In the genomic region with DNA sequence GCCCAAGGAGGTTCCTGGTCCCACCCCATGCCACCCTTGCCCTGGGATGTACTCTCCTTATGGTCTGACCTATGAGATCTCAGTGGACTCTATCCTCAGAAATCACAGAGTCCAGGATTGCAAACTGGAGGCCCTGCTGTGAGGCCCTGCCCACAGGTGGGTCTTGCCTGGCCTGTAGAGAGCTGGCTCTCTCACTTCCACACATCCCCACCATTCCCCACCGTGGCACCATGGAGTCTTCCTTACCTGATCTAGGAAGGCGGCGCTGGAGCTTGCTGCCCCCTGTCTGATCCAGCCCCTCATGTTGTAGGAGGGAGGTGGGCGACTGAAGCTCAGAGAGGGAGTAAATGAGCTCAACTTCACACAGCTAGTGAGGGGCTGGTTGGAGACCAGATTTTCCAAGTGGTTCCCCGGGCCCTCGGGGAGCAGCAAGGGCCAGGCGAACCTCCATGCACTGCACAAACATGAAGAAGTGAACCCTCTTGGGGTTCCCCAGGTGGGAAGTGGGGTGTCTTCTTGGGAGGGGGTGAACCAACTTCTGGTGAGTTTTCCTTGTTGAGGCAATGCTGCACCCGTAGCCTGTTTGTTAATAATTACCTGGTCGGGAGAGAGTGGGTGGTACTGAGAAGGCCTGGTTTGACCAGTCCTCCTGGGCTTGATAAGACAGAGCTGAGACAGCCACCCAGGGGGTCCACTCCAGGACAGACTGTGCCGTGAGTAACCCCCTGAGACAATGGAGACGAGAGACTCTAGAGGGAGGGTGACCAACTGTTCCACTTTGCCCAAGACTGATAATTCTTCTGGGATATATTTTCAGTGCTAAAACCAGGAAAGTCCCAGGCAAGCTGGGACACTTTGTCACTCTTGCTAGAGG, we compare ENCODE assay signal across 27 cellular contexts. TPM values are rescaled to one million over a fixed set of nuclear protein-coding genes. Genes with fewer than 3 reads are reported as not detected.
DNase-seq lines count a peak whose midpoint lies in the region; ATAC-seq, FAIRE-seq and TF ChIP-seq lines count a peak whose summit lies in the region.
"Had no signal": no experiment of that assay in that cellular context is flagged by ENCODE, and none has a peak within 500 bp of the region (broad histone marks: within the 10 kb centered on the region; RNA-seq: fewer than 3 reads in every experiment).

A gene with protein sequence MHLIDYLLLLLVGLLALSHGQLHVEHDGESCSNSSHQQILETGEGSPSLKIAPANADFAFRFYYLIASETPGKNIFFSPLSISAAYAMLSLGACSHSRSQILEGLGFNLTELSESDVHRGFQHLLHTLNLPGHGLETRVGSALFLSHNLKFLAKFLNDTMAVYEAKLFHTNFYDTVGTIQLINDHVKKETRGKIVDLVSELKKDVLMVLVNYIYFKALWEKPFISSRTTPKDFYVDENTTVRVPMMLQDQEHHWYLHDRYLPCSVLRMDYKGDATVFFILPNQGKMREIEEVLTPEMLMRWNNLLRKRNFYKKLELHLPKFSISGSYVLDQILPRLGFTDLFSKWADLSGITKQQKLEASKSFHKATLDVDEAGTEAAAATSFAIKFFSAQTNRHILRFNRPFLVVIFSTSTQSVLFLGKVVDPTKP (plus strand): TSS at position 661 of the 874 bp plus-strand sequence. CDS start 2,041 bp downstream, outside the sequence.

- H2BK12ac ChIP-seq in neuronal stem cell (ENCODE audit: low read length) = no peak within 1 kb of the TSS

- H4K8ac ChIP-seq in neuronal stem cell (ENCODE audit: low read depth, low read length) = no peak within 1 kb of the TSS

- no peak within 1 kb of the TSS for H3K18ac ChIP-seq in neuronal stem cell (ENCODE audit: low read length)

- no peak for TF ChIP-seq POLR2A in tibial nerve (IDR thresholded peaks at IDR 0.05)

- no peak within 1 kb of the TSS for H3K4me3 ChIP-seq in neuronal stem cell (ENCODE audit: low read length in 2 of 2)
- no peak within 1 kb of the TSS for H3K4me3 ChIP-seq in small intestine (ENCODE audit: low read depth in 1 of 2, low read length in 2 of 2)
- no peak within 1 kb of the TSS for H3K4me3 ChIP-seq in tibial nerve
- H3K4me3 ChIP-seq: GM23338, PC-9 had no signal

- WGBS in neuronal stem cell (ENCODE audit: extremely low coverage in 2 of 2, insufficient read length in 2 of 2, insufficient replicate concordance in 1 of 2), 2 donors = no CpG with 5 or more reads among the region's 11 CpGs
- WGBS in small intestine, 3 donors = 66 to 79% (median 67%) methylated on average over 11 of the region's 11 CpGs
- 88 to 91% methylated on average over 11 of the region's 11 CpGs for WGBS in tibial nerve, 2 donors

- TF ChIP-seq CTCF in tibial nerve (IDR thresholded peaks at IDR 0.05) = no peak

- FAIRE-seq in small intestine (lab: Jason Lieb, UNC) = no peak
- FAIRE-seq: A204.1, G401.6, GM18507, HTR-8/SVneo had no signal

- no peak within 1 kb of the TSS for H2AFZ ChIP-seq in neuronal stem cell (ENCODE audit: low read length)
- H2AFZ ChIP-seq: GM23338, PC-9 had no signal

- no peaks in the 10 kb centered on the region for H3K36me3 ChIP-seq in neuronal stem cell (replicated peaks in 1 of 2; ENCODE audit: control insufficient read depth in 2 of 2, insufficient read depth in 2 of 2, low read length in 2 of 2)
- H3K36me3 ChIP-seq in small intestine (ENCODE audit: control insufficient read depth in 2 of 2, insufficient read depth in 2 of 2, low read length in 2 of 2) = no peaks in the 10 kb centered on the region
- no peaks in the 10 kb centered on the region for H3K36me3 ChIP-seq in tibial nerve

- no peak within 1 kb of the TSS for H2BK15ac ChIP-seq in neuronal stem cell (ENCODE audit: low read length)

- TF ChIP-seq EP300 in tibial nerve (IDR thresholded peaks at IDR 0.05) = no peak

- H3K9ac ChIP-seq in neuronal stem cell (ENCODE audit: low read depth, low read length, poor library complexity) = peak within 1 kb of the TSS; percentile 39

- H2AK5ac ChIP-seq in neuronal stem cell (ENCODE audit: low read depth, low read length) = peak within 1 kb of the TSS; percentile 36

- H2BK120ac ChIP-seq in neuronal stem cell (ENCODE audit: low read depth, low read length) = no peak within 1 kb of the TSS

- H3K23ac ChIP-seq in neuronal stem cell (ENCODE audit: low read depth, low read length, poor library complexity) = no peak within 1 kb of the TSS

- no peaks in the 10 kb centered on the region for H3K27me3 ChIP-seq in neuronal stem cell (ENCODE audit: control insufficient read depth in 3 of 3, insufficient read depth in 3 of 3, low read depth in 1 of 3, low read length in 3 of 3)
- no peaks in the 10 kb centered on the region for H3K27me3 ChIP-seq in small intestine (ENCODE audit: control insufficient read depth in 2 of 2, insufficient read depth in 2 of 2, low read length in 2 of 2)
- H3K27me3 ChIP-seq in tibial nerve = no peaks in the 10 kb centered on the region

- no peak within 1 kb of the TSS for H3K14ac ChIP-seq in neuronal stem cell (ENCODE audit: low read length)

- peaks cover 2% of the 10 kb centered on the region for H3K79me1 ChIP-seq in neuronal stem cell (ENCODE audit: low read depth, low read length)

- H2BK5ac ChIP-seq in neuronal stem cell (ENCODE audit: low read length) = no peak within 1 kb of the TSS

- peak; percentile 46 for DNase-seq in HuH-7 (ENCODE audit: low spot score)
- DNase-seq in left kidney (ENCODE audit: low read depth, low spot score) = peak; percentile 32
- DNase-seq in neuronal stem cell (ENCODE audit: low spot score) = no peak
- DNase-seq in small intestine = peak; percentile 9
- no peak for DNase-seq in NCI-H226
- DNase-seq in tibial nerve (ENCODE audit: low spot score in 2 of 2) = no peak
- DNase-seq: CD8-positive, alpha-beta memory T cell; HCEC 1CT; Karpas-422; NCI-H1417; NCI-H187; NCI-H2107; NCI-H69; PC-9; SIG-M5 had no signal

- H4K91ac ChIP-seq in neuronal stem cell (ENCODE audit: low read depth, low read length, poor library complexity) = no peak within 1 kb of the TSS

- ATAC-seq in GM18867 (IDR thresholded peaks at IDR 0.05; ENCODE audit: unreplicated experiment) = no peak
- ATAC-seq: GM23338, SK-N-SH treated with all-trans-retinoic acid at 6 μM for 48 hours had no signal

- no peaks in the 10 kb centered on the region for H3K4me1 ChIP-seq in neuronal stem cell (ENCODE audit: control insufficient read depth in 2 of 2, insufficient read depth in 1 of 2, low read depth in 1 of 2, low read length in 2 of 2)
- H3K4me1 ChIP-seq in small intestine (ENCODE audit: control insufficient read depth in 2 of 2, insufficient read depth in 1 of 2, low read depth in 1 of 2, low read length in 1 of 2) = no peaks in the 10 kb centered on the region
- no peaks in the 10 kb centered on the region for H3K4me1 ChIP-seq in tibial nerve

- no peak within 1 kb of the TSS for H3K4me2 ChIP-seq in neuronal stem cell (ENCODE audit: insufficient read depth, low read length, poor library complexity, severe bottlenecking)
- H3K4me2 ChIP-seq: GM23338, PC-9 had no signal

- H3K4ac ChIP-seq in neuronal stem cell (ENCODE audit: low read length) = no peak within 1 kb of the TSS

- H3K27ac ChIP-seq in neuronal stem cell (replicated peaks; ENCODE audit: low read length) = no peak within 1 kb of the TSS
- no peak within 1 kb of the TSS for H3K27ac ChIP-seq in small intestine (ENCODE audit: low read depth in 1 of 2, low read length in 1 of 2)
- no peak within 1 kb of the TSS for H3K27ac ChIP-seq in tibial nerve
- H3K27ac ChIP-seq: C4-2B, PC-9, RWPE1 had no signal

- H3K9me3 ChIP-seq in neuronal stem cell (replicated peaks in 1 of 2; ENCODE audit: control insufficient read depth in 2 of 2, insufficient read depth in 1 of 2, low read depth in 1 of 2, low read length in 2 of 2) (no peaks in the 10 kb centered on the region), small intestine (ENCODE audit: control insufficient read depth, low read depth) (no peaks in the 10 kb centered on the region), tibial nerve (peaks cover 0 to 5% (median 0%) of the 10 kb centered on the region in 4 donors)

RNA-seq across cellular contexts. Expression of the gene that starts here (rescaled TPM):
- not detected for polyA plus RNA-seq in neuronal stem cell (2013, experiment 1 of 2)
- polyA plus RNA-seq in neuronal stem cell (2013, experiment 2 of 2) = not detected
- polyA plus RNA-seq in small intestine = 1 to 10 TPM in 1 of 3 donors, not detected in 2; 1.2 TPM
- not detected for total RNA-seq in tibial nerve
- total RNA-seq: CD8-positive, alpha-beta memory T cell; Daoy; GM23338; M059J; NCI-H460; PC-9 had no signal
- polyA plus RNA-seq: CD8-positive, alpha-beta memory T cell; GM23338 had no signal

Comparison
In these comparisons a context has a peak if more than half of its experiments do, and no peak if none do; other contexts are left out.
1. DNase-seq: peak in HuH-7 (single experiment), left kidney (single experiment) and small intestine (single experiment); none in neuronal stem cell (single experiment), NCI-H226 (single experiment) and tibial nerve (0 of 2).